ENCODE assay signal across 13 cellular contexts in genomic region chr2:38719706-38720105, GRCh38.
"Had no signal": no experiment of that assay in that cellular context is flagged by ENCODE, and none has a peak within 500 bp of the region (broad histone marks: within the 10 kb centered on the region; RNA-seq: fewer than 3 reads in every experiment).

No MANE protein-coding gene starts in this region.

- H3K36me3 ChIP-seq: neural progenitor cell, ovary had no signal

- DNase-seq: activated CD4-positive, alpha-beta T cell treated with anti-CD3 and anti-CD28 coated beads, Interleukin-2, amount 10 ng/mL, durations not matched to agents 7 days and 5 days; activated CD4-positive, CD25-positive, alpha-beta regulatory T cell; activated CD8-positive, alpha-beta memory T cell treated with anti-CD3 and anti-CD28 coated beads, Interleukin-2, amount 10 ng/mL, durations not matched to agents 7 days and 5 days; activated gamma-delta T cell; activated T-cell treated with anti-CD3 and anti-CD28 coated beads, Interleukin-2, amount 50 U/mL, for 24 hours; cerebellar nuclear complex; ovary; small intestine; T-cell had no signal

- H3K27ac Mint-ChIP-seq: activated CD4-positive, alpha-beta T cell treated with anti-CD3 and anti-CD28 coated beads, Interleukin-2, amount 10 ng/mL, durations not matched to agents 7 days and 5 days; activated naive CD8-positive, alpha-beta T cell; neural progenitor cell; type B pancreatic cell had no signal

- H3K4me1 Mint-ChIP-seq: neural progenitor cell had no signal

- H3K27ac ChIP-seq: neural progenitor cell, ovary, SK-N-MC had no signal

- H3K9me3 ChIP-seq: ovary had no signal

- H3K27me3 ChIP-seq: neural progenitor cell, ovary had no signal

- H3K9me3 Mint-ChIP-seq: neural progenitor cell had no signal

- H3K27me3 Mint-ChIP-seq: activated CD4-positive, alpha-beta T cell treated with anti-CD3 and anti-CD28 coated beads, Interleukin-2, amount 10 ng/mL, durations not matched to agents 7 days and 5 days; activated CD8-positive, alpha-beta memory T cell treated with anti-CD3 and anti-CD28 coated beads, Interleukin-2, amount 10 ng/mL, durations not matched to agents 7 days and 5 days; activated naive CD8-positive, alpha-beta T cell; activated T-cell treated with anti-CD3 and anti-CD28 coated beads, Interleukin-2, amount 50 U/mL, for 24 hours; T-cell; type B pancreatic cell had no signal

- ATAC-seq: activated CD8-positive, alpha-beta memory T cell treated with anti-CD3 and anti-CD28 coated beads, Interleukin-2, amount 10 ng/mL, durations not matched to agents 7 days and 5 days; T-cell had no signal

- H3K4me1 ChIP-seq: neural progenitor cell had no signal

- H3K4me3 ChIP-seq: neural progenitor cell, ovary, SK-N-MC had no signal

- H3K4me3 Mint-ChIP-seq: activated CD4-positive, alpha-beta T cell treated with anti-CD3 and anti-CD28 coated beads, Interleukin-2, amount 10 ng/mL, durations not matched to agents 7 days and 5 days; activated CD8-positive, alpha-beta memory T cell treated with anti-CD3 and anti-CD28 coated beads, Interleukin-2, amount 10 ng/mL, durations not matched to agents 7 days and 5 days; activated T-cell treated with anti-CD3 and anti-CD28 coated beads, Interleukin-2, amount 50 U/mL, for 24 hours; neural progenitor cell; T-cell; type B pancreatic cell had no signal
